8 cellular contexts compared by ENCODE assay signal in genomic region chr17:38672788-38673713, GRCh38. TPM values are rescaled to one million over a fixed set of nuclear protein-coding genes. Genes with fewer than 3 reads are reported as not detected.
DNase-seq lines count a peak whose midpoint lies in the region; ATAC-seq and TF ChIP-seq lines count a peak whose summit lies in the region.

No MANE protein-coding gene starts in this region.

- H3K4me3 ChIP-seq in Karpas-422 (ENCODE audit: low read length), result peak overlapping the region; percentile 91; the same call in 1 of the 2 replicates
- no peak overlapping the region for H3K4me3 ChIP-seq in mammary epithelial cell (replicated peaks in 1 of 3; ENCODE audit: insufficient read depth in 1 of 3, low read depth in 2 of 3, low read length in 3 of 3)

- no peak overlapping the region for H3K27ac Mint-ChIP-seq in CD4-positive, alpha-beta T cell
- H3K27ac Mint-ChIP-seq in nephron progenitor cell, result no peak overlapping the region

- H3K36me3 Mint-ChIP-seq in CD4-positive, alpha-beta T cell (ENCODE audit: low read depth), result no peaks in the 10 kb centered on the region
- no peaks in the 10 kb centered on the region for H3K36me3 Mint-ChIP-seq in nephron progenitor cell (ENCODE audit: low read depth)

- H3K4me3 Mint-ChIP-seq in CD4-positive, alpha-beta T cell, result peak overlapping the region; percentile 72
- peak overlapping the region; percentile 87 for H3K4me3 Mint-ChIP-seq in nephron progenitor cell

- POLR2A ChIA-PET in CD4-positive, alpha-beta T cell (lab: Charles Lee), result interaction anchor here (1.2 to 1.3 kb wide), 3 partner anchors 29 to 32 kb away, joined by 4 to 5 read pairs (median 4); partner anchors contain the start of gene MLLT6

- in situ Hi-C loops in mammary epithelial cell (cut with MboI; ENCODE audit: low sequenced_read_pairs in 2 of 2), result loop anchor here (25.0 kb wide), 2 partner anchors 236 to 336 kb away; partner anchors contain the start of genes ARHGAP23 (in 1 of the 2) and GPR179 (in 1 of the 2)

- H3K4me1 Mint-ChIP-seq in CD4-positive, alpha-beta T cell (ENCODE audit: low read depth), result peaks cover 24% of the 10 kb centered on the region
- H3K4me1 Mint-ChIP-seq in nephron progenitor cell, result peaks cover 62% of the 10 kb centered on the region

- peaks cover 14% of the 10 kb centered on the region for H4K20me1 ChIP-seq in Karpas-422 (ENCODE audit: insufficient read depth, low read depth, low read length)
- H4K20me1 ChIP-seq in mammary epithelial cell (ENCODE audit: insufficient read depth, low read length), result no peaks in the 10 kb centered on the region

- H2AFZ ChIP-seq in Karpas-422 (ENCODE audit: low read length), result no peak overlapping the region
- H2AFZ ChIP-seq in mammary epithelial cell (ENCODE audit: low read depth, low read length), result no peak overlapping the region

- no TSS peak for BruUV-seq in mammary epithelial cell (replicated peaks; lab: Mats Ljungman, UMichigan)

- H3K27ac ChIP-seq in CD4-positive, alpha-beta T cell (ENCODE audit: low read depth, low read length), result no peak overlapping the region
- H3K27ac ChIP-seq in Karpas-422 (ENCODE audit: low read length), result no peak overlapping the region
- H3K27ac ChIP-seq in mammary epithelial cell (ENCODE audit: insufficient read depth, low read depth, low read length), result no peak overlapping the region

- H3K79me2 ChIP-seq in Karpas-422 (ENCODE audit: low read length) (no peaks in the 10 kb centered on the region), mammary epithelial cell (ENCODE audit: insufficient read depth, low read length) (no peaks in the 10 kb centered on the region)

- 68% methylated on average over 10 of the region's 47 CpGs for WGBS in mammary epithelial cell (ENCODE audit: low coverage, missing lambda C conversion rate)

- H3K27me3 ChIP-seq in CD4-positive, alpha-beta T cell (ENCODE audit: control insufficient read depth, insufficient read depth, low read length), result peaks cover 53% of the 10 kb centered on the region
- H3K27me3 ChIP-seq in Karpas-422 (ENCODE audit: low read length) (no peaks in the 10 kb centered on the region), mammary epithelial cell (ENCODE audit: insufficient read depth, low read length) (peaks cover 5% of the 10 kb centered on the region)

- H3K9me3 Mint-ChIP-seq in CD4-positive, alpha-beta T cell, result no peaks in the 10 kb centered on the region
- H3K9me3 Mint-ChIP-seq in nephron progenitor cell, result no peaks in the 10 kb centered on the region

- ATAC-seq in CD4-positive, alpha-beta T cell (ENCODE audit: poor library complexity), result no peak
- no peak for ATAC-seq in HG02588 (IDR thresholded peaks at IDR 0.05; ENCODE audit: unreplicated experiment)
- no peak for ATAC-seq in GM21367 (IDR thresholded peaks at IDR 0.05; ENCODE audit: unreplicated experiment)

- H3K4me2 ChIP-seq in Karpas-422 (ENCODE audit: low read depth, low read length, poor library complexity, severe bottlenecking), result peak overlapping the region; percentile 98
- H3K4me2 ChIP-seq in mammary epithelial cell (ENCODE audit: insufficient read depth, low read depth, low read length), result peak overlapping the region; percentile 99

- H3K9ac ChIP-seq in Karpas-422 (ENCODE audit: low read length) (peak overlapping the region; percentile 93; the same call in 1 of the 2 replicates), mammary epithelial cell (ENCODE audit: insufficient read depth, low read length) (no peak overlapping the region)

- H3K9me2 ChIP-seq in Karpas-422 (replicated peaks; ENCODE audit: insufficient read depth, low read length), result no peaks in the 10 kb centered on the region

- no peak for DNase-seq in CD4-positive, alpha-beta T cell
- DNase-seq in Karpas-422, result peak; percentile 39
- no peak for DNase-seq in mammary epithelial cell
- DNase-seq in nephron progenitor cell, result no peak
- no peak for DNase-seq in kidney tubule cell (ENCODE audit: low spot score)
- DNase-seq in amygdala (lab: John Stamatoyannopoulos, UW), result no peak

- TF ChIP-seq CTCF in CD4-positive, alpha-beta T cell (IDR thresholded peaks at IDR 0.05), result no peak
- no peak for TF ChIP-seq CTCF in mammary epithelial cell (conservative IDR thresholded peaks at IDR 0.05 in 1 of 2, IDR thresholded peaks at IDR 0.05 in 1 of 2; ENCODE audit: extremely low read depth in 1 of 2, insufficient read depth in 1 of 2, low read depth in 1 of 2, low read length in 2 of 2)
- TF ChIP-seq CTCF in nephron progenitor cell (IDR thresholded peaks at IDR 0.05), result no peak

- no peaks in the 10 kb centered on the region for H3K9me3 ChIP-seq in CD4-positive, alpha-beta T cell (ENCODE audit: control insufficient read depth, low read length)
- H3K9me3 ChIP-seq in Karpas-422 (ENCODE audit: low read length) (no peaks in the 10 kb centered on the region), mammary epithelial cell (replicated peaks; ENCODE audit: insufficient read depth, low read length) (no peaks in the 10 kb centered on the region)

- peaks cover 74% of the 10 kb centered on the region for H3K27me3 Mint-ChIP-seq in CD4-positive, alpha-beta T cell
- H3K27me3 Mint-ChIP-seq in nephron progenitor cell (ENCODE audit: low read depth, poor library complexity), result peaks cover 77% of the 10 kb centered on the region

- H3K36me3 ChIP-seq in Karpas-422 (ENCODE audit: insufficient read depth, low read length) (no peaks in the 10 kb centered on the region), mammary epithelial cell (ENCODE audit: insufficient read depth, low read length) (no peaks in the 10 kb centered on the region)

- intact Hi-C loops in CD4-positive, alpha-beta T cell (cut with DNase I, micrococcal nuclease), result no loop called here
- intact Hi-C loops in mammary epithelial cell (cut with micrococcal nuclease), result loop anchor here (10.0 kb wide), 1 partner anchor 152 kb away; the partner anchor contains the start of gene CWC25

- H3K4me1 ChIP-seq in Karpas-422 (ENCODE audit: low read length), result peaks cover 38% of the 10 kb centered on the region
- peaks cover 17% of the 10 kb centered on the region for H3K4me1 ChIP-seq in mammary epithelial cell (ENCODE audit: insufficient read depth, low read length)

- CTCF ChIA-PET in CD4-positive, alpha-beta T cell (lab: Charles Lee), result interaction anchor here (1.7 kb wide), 1 partner anchor 114 kb away, joined by 3 read pairs; no protein-coding TSS in a partner anchor
- CTCF ChIA-PET in mammary epithelial cell (lab: Charles Lee; ENCODE audit: low non-redundant PET), result no interaction called here

- dilution Hi-C loops in mammary epithelial cell (cut with HindIII; ENCODE audit: low sequenced_read_pairs), result loop anchor here (10.0 kb wide), 1 partner anchor 178 kb away; no protein-coding TSS in a partner anchor

RNA-seq across cellular contexts. Expression of gene EPOP, which starts 1.7 kb away (rescaled TPM):
- total RNA-seq in CD4-positive, alpha-beta T cell, result under 1 TPM; 0.16 to 0.34 TPM
- total RNA-seq in Karpas-422 (2014; rRNA removed; shearing (Covaris generic); ENCODE audit: low replicate concordance), result 7.6 and 19.9 TPM in 2 replicates
- 1 to 10 TPM; 2.8 to 3.2 TPM for total RNA-seq in mammary epithelial cell
- polyA plus RNA-seq in mammary epithelial cell, result 2.4 TPM
- polyA minus RNA-seq in mammary epithelial cell, result not detected

RNA-seq across cellular contexts. Expression of gene MLLT6, which starts 32.0 kb away (rescaled TPM):
- 100 to 1,000 TPM; 321 to 324 TPM for total RNA-seq in CD4-positive, alpha-beta T cell
- total RNA-seq in Karpas-422 (2014; rRNA removed; shearing (Covaris generic); ENCODE audit: low replicate concordance), result 72.4 and 119 TPM in 2 replicates
- total RNA-seq in mammary epithelial cell, result 10 to 100 TPM; 30.3 to 51.0 TPM
- 21.9 TPM for polyA plus RNA-seq in mammary epithelial cell
- 34.6 TPM for polyA minus RNA-seq in mammary epithelial cell

RNA-seq across cellular contexts. Expression of gene CISD3, which starts 57.1 kb away (rescaled TPM):
- total RNA-seq in CD4-positive, alpha-beta T cell, result 1 to 10 TPM; 4.7 to 5.7 TPM
- total RNA-seq in Karpas-422 (2014; rRNA removed; shearing (Covaris generic); ENCODE audit: low replicate concordance), result 6.8 and 15.2 TPM in 2 replicates
- 10 to 100 TPM in 1 of 2 donors, 1 to 10 TPM in 1; 3.3 to 30.4 TPM for total RNA-seq in mammary epithelial cell
- 16.2 TPM for polyA plus RNA-seq in mammary epithelial cell
- polyA minus RNA-seq in mammary epithelial cell, result 12.8 TPM
